Comparison of ENCODE assay signal across 18 cellular contexts in genomic region chr12:126899926-126900792, GRCh38.
"Had no signal": no experiment of that assay in that cellular context is flagged by ENCODE, and none has a peak within 500 bp of the region (broad histone marks: within the 10 kb centered on the region; RNA-seq: fewer than 3 reads in every experiment).

No MANE protein-coding gene starts in this region.

- H3K27ac ChIP-seq: left lung, neural progenitor cell, prostate gland, thoracic aorta, upper lobe of left lung had no signal

- H2AFZ ChIP-seq: neural progenitor cell had no signal

- H3K9ac ChIP-seq: neural progenitor cell had no signal

- H3K4me2 ChIP-seq: neural progenitor cell had no signal

- ATAC-seq: activated naive CD4-positive, alpha-beta T cell treated with anti-CD3 and anti-CD28 coated beads, Interleukin-2, amount 50 U/mL, for 72 hours; activated T-helper 17 cell treated with anti-CD3 and anti-CD28 coated beads, Interleukin-2, amount 50 U/mL, for 72 hours; left lung; naive thymus-derived CD4-positive, alpha-beta T cell; WTC11 had no signal

- DNase-seq: activated T-cell treated with anti-CD3 and anti-CD28 coated beads, Interleukin-2, amount 50 U/mL, for 24 hours; aorta; foreskin fibroblast; immature natural killer cell; kidney glomerular epithelial cell; left lung; naive thymus-derived CD4-positive, alpha-beta T cell; stimulated activated CD4-positive, alpha-beta T cell treated with anti-CD3 and anti-CD28 coated beads, Interleukin-4, amount 100 ng/mL, for 1 hour; stimulated activated naive CD4-positive, alpha-beta T cell treated with Interleukin-2 at 50 U/mL for 16 hours; T-helper 9 cell had no signal

- H3K9me3 ChIP-seq: left lung, prostate gland, thoracic aorta, upper lobe of left lung had no signal

- H3K4me3 ChIP-seq: left lung, lung, neural progenitor cell, prostate gland, thoracic aorta, upper lobe of left lung had no signal

- H3K27me3 ChIP-seq: neural progenitor cell, upper lobe of left lung had no signal

- H3K36me3 ChIP-seq: left lung, neural progenitor cell, prostate gland, thoracic aorta, upper lobe of left lung had no signal

- H3K4me1 ChIP-seq: left lung, prostate gland, upper lobe of left lung had no signal
